In the genomic region with DNA sequence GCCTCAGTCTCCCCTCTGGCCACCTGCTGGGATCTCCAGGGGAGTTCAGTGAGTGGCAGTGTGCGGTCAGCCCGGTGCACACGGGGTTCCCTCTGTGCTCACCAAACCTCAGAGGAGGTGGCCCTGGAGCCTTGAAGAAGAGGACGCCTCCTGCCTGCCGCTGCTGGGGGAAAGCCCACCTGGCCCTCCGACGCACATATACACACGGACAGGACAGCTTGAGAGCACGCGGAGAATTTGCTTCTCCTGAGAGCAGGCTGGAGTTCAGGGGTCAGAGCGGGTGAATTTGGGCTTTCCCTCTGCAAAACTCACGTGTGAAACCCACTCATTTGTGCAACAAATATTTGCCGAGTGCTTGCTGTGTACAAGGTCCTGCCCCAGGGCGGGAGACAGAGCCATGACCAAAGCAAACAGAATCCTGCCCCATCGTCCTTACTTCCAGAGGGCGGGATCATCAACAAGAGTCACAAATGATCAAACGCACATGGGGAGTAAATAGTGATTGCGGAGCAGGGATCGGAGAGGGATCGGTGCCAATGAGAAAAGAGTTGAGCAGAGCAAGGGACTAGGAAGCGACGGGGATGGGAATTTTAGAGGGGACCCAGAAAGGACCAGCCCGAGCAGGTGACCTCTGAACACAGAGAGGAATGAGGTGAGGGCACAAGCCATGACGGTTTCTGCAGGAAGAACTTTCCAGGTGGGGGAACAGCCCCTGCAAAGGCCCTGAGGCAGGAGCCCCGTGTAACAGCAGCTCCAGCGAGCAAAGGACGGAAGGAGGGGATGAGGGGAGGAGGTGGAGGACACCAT, we compare ENCODE assay signal across 17 cellular contexts. TPM values are rescaled to one million over a fixed set of nuclear protein-coding genes. Genes with fewer than 3 reads are reported as not detected.
DNase-seq lines count a peak whose midpoint lies in the region; ATAC-seq and TF ChIP-seq lines count a peak whose summit lies in the region.
"Had no signal": no experiment of that assay in that cellular context is flagged by ENCODE, and none has a peak within 500 bp of the region (broad histone marks: within the 10 kb centered on the region; RNA-seq: fewer than 3 reads in every experiment).

No MANE protein-coding gene starts in this region.

- H3K27me3 ChIP-seq in SK-N-SH (ENCODE audit: insufficient read depth) = no peaks in the 10 kb centered on the region
- no peaks in the 10 kb centered on the region for H3K27me3 ChIP-seq in mammary epithelial cell (ENCODE audit: insufficient read depth, low read length)
- H3K27me3 ChIP-seq in right lobe of liver = no peaks in the 10 kb centered on the region
- no peaks in the 10 kb centered on the region for H3K27me3 ChIP-seq in testis

- no peaks in the 10 kb centered on the region for H3F3A ChIP-seq in SK-N-SH (replicated peaks; ENCODE audit: insufficient read depth)

- H3K4me1 Mint-ChIP-seq in stimulated activated memory B cell treated with anti-CD40 and anti-IgM and Interleukin-4, amounts not matched to agents 10 μg/mL and 1 μg/mL and 100 μg/mL, for 72 hours = no peaks in the 10 kb centered on the region
- H3K4me1 Mint-ChIP-seq: activated naive CD8-positive, alpha-beta T cell treated with anti-CD3 and anti-CD28 coated beads, Interleukin-2, amount 50 U/mL, for 24 hours had no signal

- no peak overlapping the region for H3K27ac Mint-ChIP-seq in stimulated activated memory B cell treated with anti-CD40 and anti-IgM and Interleukin-4, amounts not matched to agents 10 μg/mL and 1 μg/mL and 100 μg/mL, for 72 hours
- H3K27ac Mint-ChIP-seq: activated CD8-positive, alpha-beta T cell treated with anti-CD3 and anti-CD28 coated beads, Interleukin-2, amount 10 ng/mL, durations not matched to agents 7 days and 5 days; activated naive CD8-positive, alpha-beta T cell treated with anti-CD3 and anti-CD28 coated beads, Interleukin-2, amount 50 U/mL, for 24 hours; activated T-helper 1 cell treated with anti-CD3 and anti-CD28 coated beads, Interleukin-12 subunit alpha, Interleukin-12 subunit beta, Interleukin-2, Interleukin-4 antibody, amounts not matched to agents 30 ng/mL and 10 ng/mL and 1 ng/mL, durations not matched to agents 14 hours and 24 hours and 36 hours had no signal

- TF ChIP-seq EP300 in SK-N-SH (IDR thresholded peaks at IDR 0.05; ENCODE audit: borderline replicate concordance in 1 of 2, low read depth in 1 of 2, low read length in 1 of 2) = no peak

- no peaks in the 10 kb centered on the region for H3K9me2 ChIP-seq in SK-N-SH

- dilution Hi-C loops in mammary epithelial cell (cut with HindIII; ENCODE audit: low sequenced_read_pairs) = no loop called here

- CTCF ChIA-PET in SK-N-SH (lab: Yijun Ruan, JAX) (interaction anchor here (0.8 to 2.5 kb wide), 3 partner anchors 13 to 140 kb away, joined by 3 to 10 read pairs (median 4); no protein-coding TSS in a partner anchor), mammary epithelial cell (lab: Charles Lee; ENCODE audit: low non-redundant PET) (no interaction called here)

- H3K4me1 ChIP-seq in SK-N-SH (ENCODE audit: control insufficient read depth in 1 of 2, insufficient read depth in 2 of 2, low read depth in 1 of 2, low read length in 1 of 2) = no peaks in the 10 kb centered on the region
- peaks cover 13% of the 10 kb centered on the region for H3K4me1 ChIP-seq in mammary epithelial cell (ENCODE audit: insufficient read depth, low read length)
- H3K4me1 ChIP-seq in right lobe of liver = peaks cover 0 to 58% (median 18%) of the 10 kb centered on the region in 4 donors
- H3K4me1 ChIP-seq in testis = peaks cover 27% of the 10 kb centered on the region

- WGBS in SK-N-SH (ENCODE audit: low lambda C conversion rate) = 89% methylated on average over 17 of the region's 27 CpGs
- 95% methylated on average over 26 of the region's 27 CpGs for WGBS in mammary epithelial cell (ENCODE audit: low coverage, missing lambda C conversion rate)
- 55% methylated on average over 10 of the region's 27 CpGs for WGBS in right lobe of liver (ENCODE audit: insufficient coverage, low coverage, low lambda C conversion rate, missing lambda C conversion rate)
- WGBS in testis, 2 donors = 91 to 94% methylated on average over 17 to 27 of the region's 27 CpGs

- H3K9me3 ChIP-seq in SK-N-SH (no peaks in the 10 kb centered on the region), mammary epithelial cell (replicated peaks; ENCODE audit: insufficient read depth, low read length) (no peaks in the 10 kb centered on the region), right lobe of liver (no peaks in the 10 kb centered on the region), testis (no peaks in the 10 kb centered on the region)

- H3K4me3 Mint-ChIP-seq in stimulated activated memory B cell treated with anti-CD40 and anti-IgM and Interleukin-4, amounts not matched to agents 10 μg/mL and 1 μg/mL and 100 μg/mL, for 72 hours = no peak overlapping the region
- H3K4me3 Mint-ChIP-seq: activated CD8-positive, alpha-beta T cell treated with anti-CD3 and anti-CD28 coated beads, Interleukin-2, amount 10 ng/mL, durations not matched to agents 7 days and 5 days; activated naive CD8-positive, alpha-beta T cell treated with anti-CD3 and anti-CD28 coated beads, Interleukin-2, amount 50 U/mL, for 24 hours; activated T-helper 1 cell treated with anti-CD3 and anti-CD28 coated beads, Interleukin-12 subunit alpha, Interleukin-12 subunit beta, Interleukin-2, Interleukin-4 antibody, amounts not matched to agents 30 ng/mL and 10 ng/mL and 1 ng/mL, durations not matched to agents 14 hours and 24 hours and 36 hours had no signal

- POLR2A ChIA-PET in SK-N-SH (lab: Yijun Ruan, JAX) = no interaction called here

- ATAC-seq in SK-N-SH treated with all-trans-retinoic acid at 6 μM for 48 hours (no peak), right lobe of liver (peak; percentile 75 to 89 (median 86)), GM21447 (IDR thresholded peaks at IDR 0.05; ENCODE audit: unreplicated experiment) (no peak)
- ATAC-seq in stimulated activated memory B cell treated with anti-CD40 and anti-IgM and Interleukin-4, amounts not matched to agents 10 μg/mL and 1 μg/mL and 100 μg/mL, for 72 hours = no peak
- ATAC-seq: activated CD8-positive, alpha-beta T cell treated with anti-CD3 and anti-CD28 coated beads, Interleukin-2, amount 10 ng/mL, durations not matched to agents 7 days and 5 days had no signal

- no TSS peak for BruUV-seq in mammary epithelial cell (replicated peaks; lab: Mats Ljungman, UMichigan)

- in situ Hi-C loops in mammary epithelial cell (cut with MboI; ENCODE audit: low sequenced_read_pairs in 2 of 2) = no loop called here

- intact Hi-C loops in mammary epithelial cell (cut with micrococcal nuclease) (no loop called here), right lobe of liver (cut with DNase I) (no loop called here), testis (cut with DNase I; ENCODE audit: low total_unique reads) (no loop called here)

- no peak overlapping the region for H3K4me2 ChIP-seq in SK-N-SH
- no peak overlapping the region for H3K4me2 ChIP-seq in mammary epithelial cell (ENCODE audit: insufficient read depth, low read depth, low read length)

- no peak overlapping the region for H2AFZ ChIP-seq in SK-N-SH (ENCODE audit: low read depth)
- peak overlapping the region; percentile 53 for H2AFZ ChIP-seq in mammary epithelial cell (ENCODE audit: low read depth, low read length)

- H4K20me1 ChIP-seq in SK-N-SH (ENCODE audit: insufficient read depth) (no peaks in the 10 kb centered on the region), mammary epithelial cell (ENCODE audit: insufficient read depth, low read length) (no peaks in the 10 kb centered on the region)

- H3K36me3 Mint-ChIP-seq in stimulated activated memory B cell treated with anti-CD40 and anti-IgM and Interleukin-4, amounts not matched to agents 10 μg/mL and 1 μg/mL and 100 μg/mL, for 72 hours = no peaks in the 10 kb centered on the region

- DNase-seq in SK-N-SH (peak; percentile 9), mammary epithelial cell (no peak), right lobe of liver (peak; percentile 72 to 94 (median 89)), testis (no peak), DMS153 (lab: John Stamatoyannopoulos, UW) (no peak)
- DNase-seq: activated CD8-positive, alpha-beta T cell treated with anti-CD3 and anti-CD28 coated beads, Interleukin-2, amount 10 ng/mL, durations not matched to agents 7 days and 5 days; activated naive CD8-positive, alpha-beta T cell treated with anti-CD3 and anti-CD28 coated beads, Interleukin-2, amount 50 U/mL, for 24 hours; NCI-H1436; stimulated activated CD4-positive, alpha-beta T cell treated with anti-CD3 and anti-CD28 coated beads, Interleukin-12 subunit alpha, Interleukin-12 subunit beta, amount 100 ng/mL, for 4 hours; T-helper 1 cell had no signal

- H3K27me3 Mint-ChIP-seq in stimulated activated memory B cell treated with anti-CD40 and anti-IgM and Interleukin-4, amounts not matched to agents 10 μg/mL and 1 μg/mL and 100 μg/mL, for 72 hours = peaks cover 22% of the 10 kb centered on the region
- H3K27me3 Mint-ChIP-seq: activated naive CD8-positive, alpha-beta T cell treated with anti-CD3 and anti-CD28 coated beads, Interleukin-2, amount 50 U/mL, for 24 hours had no signal

- TF ChIP-seq POLR2A in right lobe of liver (IDR thresholded peaks at IDR 0.05) = no peak
- TF ChIP-seq POLR2A in testis (IDR thresholded peaks at IDR 0.05) = no peak

- H3K9ac ChIP-seq in SK-N-SH (no peak overlapping the region), mammary epithelial cell (ENCODE audit: insufficient read depth, low read length) (no peak overlapping the region)

- H3K79me2 ChIP-seq in SK-N-SH (ENCODE audit: insufficient read depth) (no peaks in the 10 kb centered on the region), mammary epithelial cell (ENCODE audit: insufficient read depth, low read length) (no peaks in the 10 kb centered on the region)

- no peak for TF ChIP-seq RAD21 in SK-N-SH (IDR thresholded peaks at IDR 0.05; ENCODE audit: low read length)

- H3K4me3 ChIP-seq in SK-N-SH (ENCODE audit: low read depth in 2 of 2, low read length in 1 of 2) (no peak overlapping the region), mammary epithelial cell (replicated peaks in 1 of 3; ENCODE audit: insufficient read depth in 1 of 3, low read depth in 2 of 3, low read length in 3 of 3) (no peak overlapping the region), right lobe of liver (peak overlapping the region in 2 of 3 donors; percentile 47 to 50), testis (no peak overlapping the region)

- H3K36me3 ChIP-seq in SK-N-SH (replicated peaks in 1 of 2; ENCODE audit: control insufficient read depth in 1 of 2, insufficient read depth in 2 of 2, low read length in 1 of 2) (no peaks in the 10 kb centered on the region), mammary epithelial cell (ENCODE audit: insufficient read depth, low read length) (no peaks in the 10 kb centered on the region), right lobe of liver (no peaks in the 10 kb centered on the region), testis (ENCODE audit: low read depth, missing control alignments) (no peaks in the 10 kb centered on the region)

- H3K9me3 Mint-ChIP-seq in stimulated activated memory B cell treated with anti-CD40 and anti-IgM and Interleukin-4, amounts not matched to agents 10 μg/mL and 1 μg/mL and 100 μg/mL, for 72 hours = no peaks in the 10 kb centered on the region
- H3K9me3 Mint-ChIP-seq: activated naive CD8-positive, alpha-beta T cell treated with anti-CD3 and anti-CD28 coated beads, Interleukin-2, amount 50 U/mL, for 24 hours; activated T-helper 1 cell treated with anti-CD3 and anti-CD28 coated beads, Interleukin-12 subunit alpha, Interleukin-12 subunit beta, Interleukin-2, Interleukin-4 antibody, amounts not matched to agents 30 ng/mL and 10 ng/mL and 1 ng/mL, durations not matched to agents 14 hours and 24 hours and 36 hours had no signal

- H3K27ac ChIP-seq in SK-N-SH (ENCODE audit: low read depth in 2 of 2, low read length in 1 of 2) (no peak overlapping the region), mammary epithelial cell (ENCODE audit: insufficient read depth, low read depth, low read length) (no peak overlapping the region), right lobe of liver (peak overlapping the region; percentile 60 to 94 (median 82)), testis (peak overlapping the region; percentile 1 to 83)
- H3K27ac ChIP-seq: 22Rv1, C4-2B had no signal

- TF ChIP-seq CTCF in SK-N-SH (IDR thresholded peaks at IDR 0.05) (no peak), mammary epithelial cell (conservative IDR thresholded peaks at IDR 0.05 in 1 of 2, IDR thresholded peaks at IDR 0.05 in 1 of 2; ENCODE audit: extremely low read depth in 1 of 2, insufficient read depth in 1 of 2, low read depth in 1 of 2, low read length in 2 of 2) (no peak), right lobe of liver (IDR thresholded peaks at IDR 0.05) (no peak), testis (IDR thresholded peaks at IDR 0.05) (no peak)

RNA-seq across cellular contexts. Expression of a gene that starts 17.6 kb away (rescaled TPM):
- polyA plus RNA-seq in SK-N-SH (2012; rRNA removed) = 21.9 and 22.1 TPM in 2 replicates
- 19.1 and 23.7 TPM in 2 replicates for polyA plus RNA-seq in SK-N-SH (2012; cell fraction: cytosol; rRNA removed)
- 11.5 and 13.3 TPM in 2 replicates for polyA plus RNA-seq in SK-N-SH (2012; cell fraction: nucleus; rRNA removed)
- 10 to 100 TPM; 14.1 to 15.3 TPM for total RNA-seq in mammary epithelial cell
- polyA plus RNA-seq in mammary epithelial cell = 14.7 TPM
- 0.26 TPM for polyA minus RNA-seq in mammary epithelial cell
- total RNA-seq in right lobe of liver = 1 to 10 TPM; 3.0 to 9.9 (median 6.6) TPM
- 10 to 100 TPM; 21.3 to 27.3 TPM for total RNA-seq in testis
- 10.2 TPM for polyA plus RNA-seq in testis (ENCODE audit: insufficient read depth, low read depth, low replicate concordance)

RNA-seq across cellular contexts. Expression of a gene that starts 23.9 kb away (rescaled TPM):
- 60.3 and 64.1 TPM in 2 replicates for polyA plus RNA-seq in SK-N-SH (2012; rRNA removed)
- 76.3 and 97.1 TPM in 2 replicates for polyA plus RNA-seq in SK-N-SH (2012; cell fraction: cytosol; rRNA removed)
- polyA plus RNA-seq in SK-N-SH (2012; cell fraction: nucleus; rRNA removed) = 29.8 and 34.5 TPM in 2 replicates
- 10 to 100 TPM; 34.0 to 35.9 TPM for total RNA-seq in mammary epithelial cell
- polyA plus RNA-seq in mammary epithelial cell = 38.6 TPM
- 12.8 TPM for polyA minus RNA-seq in mammary epithelial cell
- total RNA-seq in right lobe of liver = 10 to 100 TPM; 18.9 to 30.7 (median 28.4) TPM
- total RNA-seq in testis = 10 to 100 TPM; 40.8 to 60.5 TPM
- 42.9 TPM for polyA plus RNA-seq in testis (ENCODE audit: insufficient read depth, low read depth, low replicate concordance)

RNA-seq across cellular contexts. Expression of a gene that starts 39.9 kb away (rescaled TPM):
- polyA plus RNA-seq in SK-N-SH (2012; rRNA removed) (not detected in 2 replicates), mammary epithelial cell (0.77 TPM), testis (ENCODE audit: insufficient read depth, low read depth, low replicate concordance) (3.5 TPM)
- polyA plus RNA-seq in SK-N-SH (2012; cell fraction: cytosol; rRNA removed) = not detected in 2 replicates
- 0.25 TPM in 1 of 2 replicates, not detected in the other for polyA plus RNA-seq in SK-N-SH (2012; cell fraction: nucleus; rRNA removed)
- total RNA-seq in mammary epithelial cell (under 1 TPM in 1 of 2 donors, not detected in 1; 0.17 TPM), right lobe of liver (1 to 10 TPM in 4 of 6 experiments, under 1 TPM in 2; 0.59 to 6.3 (median 2.7) TPM), testis (1 to 10 TPM in 1 of 2 donors, under 1 TPM in 1; 0.19 to 2.1 TPM)
- polyA minus RNA-seq in mammary epithelial cell = not detected
- total RNA-seq: HT1080 had no signal

RNA-seq across cellular contexts. Expression of a gene that starts 49.0 kb away (rescaled TPM):
- polyA plus RNA-seq in SK-N-SH (2012; rRNA removed) (5.7 and 7.7 TPM in 2 replicates), mammary epithelial cell (6.7 TPM), testis (ENCODE audit: insufficient read depth, low read depth, low replicate concordance) (22.7 TPM)
- 7.1 and 7.2 TPM in 2 replicates for polyA plus RNA-seq in SK-N-SH (2012; cell fraction: cytosol; rRNA removed)
- 4.6 and 9.7 TPM in 2 replicates for polyA plus RNA-seq in SK-N-SH (2012; cell fraction: nucleus; rRNA removed)
- total RNA-seq in mammary epithelial cell (10 to 100 TPM; 20.0 to 37.5 TPM), right lobe of liver (10 to 100 TPM; 12.0 to 23.8 (median 16.5) TPM), testis (10 to 100 TPM; 47.9 to 48.0 TPM)
- 11.6 TPM for polyA minus RNA-seq in mammary epithelial cell

Comparison
In these comparisons a context has a peak if more than half of its experiments do, and no peak if none do; other contexts are left out.
1. DNase-seq: peak in SK-N-SH (single experiment) and right lobe of liver (3 of 3); none in mammary epithelial cell (single experiment), testis (single experiment) and DMS153 (single experiment).
2. H3K27ac ChIP-seq: peak in right lobe of liver (3 of 3) and testis (2 of 2); none in SK-N-SH (0 of 2) and mammary epithelial cell (single experiment).
3. H3K4me3 ChIP-seq: peak in right lobe of liver (2 of 3); none in SK-N-SH (0 of 2), mammary epithelial cell (0 of 3) and testis (0 of 2).
4. ATAC-seq: peak in right lobe of liver (4 of 4); none in SK-N-SH treated with all-trans-retinoic acid at 6 μM for 48 hours (single experiment), GM21447 (single experiment) and stimulated activated memory B cell treated with anti-CD40 and anti-IgM and Interleukin-4, amounts not matched to agents 10 μg/mL and 1 μg/mL and 100 μg/mL, for 72 hours (single experiment).